ENCODE assay signal across 8 cellular contexts in the genomic region with DNA sequence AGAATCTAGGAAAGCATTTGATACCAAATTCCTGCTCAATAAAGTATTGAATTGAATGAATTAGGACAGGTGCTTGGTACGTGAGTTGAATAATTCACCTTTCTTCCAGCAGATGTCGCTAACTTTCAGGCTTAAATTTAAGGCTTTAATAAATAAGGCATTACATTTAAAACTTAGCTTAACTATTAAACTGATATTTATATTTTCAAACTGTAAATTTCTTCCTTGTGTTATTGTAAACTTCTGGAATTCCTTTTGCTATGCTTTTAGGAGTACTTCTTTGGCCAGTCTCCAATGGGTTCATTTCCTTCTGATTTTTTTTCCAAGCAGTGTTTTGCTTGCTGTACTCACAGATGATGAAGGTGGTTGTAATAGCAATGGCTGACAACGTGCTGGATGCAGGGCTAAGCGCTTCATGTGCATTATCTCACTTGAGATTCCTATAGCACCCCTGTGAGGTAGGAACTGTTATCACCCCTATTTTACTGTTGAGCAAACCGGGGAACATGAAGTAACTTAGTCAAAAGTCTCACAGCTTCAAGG.
DNase-seq lines count a peak whose midpoint lies in the region; ATAC-seq, FAIRE-seq and TF ChIP-seq lines count a peak whose summit lies in the region.

No MANE protein-coding gene starts in this region.

- no peak overlapping the region for H3K27ac ChIP-seq in breast epithelium

- FAIRE-seq in urothelium cell line (lab: Jason Lieb, UNC): no peak

- peak; percentile 46 to 49 (median 47) for TF ChIP-seq CTCF in breast epithelium (IDR thresholded peaks at IDR 0.05)

- no peak for TF ChIP-seq POLR2A in breast epithelium (IDR thresholded peaks at IDR 0.05)

- H3K4me3 ChIP-seq in breast epithelium: no peak overlapping the region

- no peaks in the 10 kb centered on the region for H3K9me3 ChIP-seq in breast epithelium

- intact Hi-C loops in breast epithelium (cut with DNase I; ENCODE audit: low total_unique reads) (no loop called here), left colon (cut with DNase I, micrococcal nuclease) (no loop called here), sciatic nerve (cut with DNase I) (no loop called here)

- DNase-seq in activated gamma-delta T cell treated with Interleukin-2 at 50 U/mL for 16 hours: peak; percentile 14
- DNase-seq in activated gamma-delta T cell (lab: John Stamatoyannopoulos, UW): no peak
- DNase-seq in HT-29 (ENCODE audit: low spot score): peak; percentile 90
- peak; percentile 9 for DNase-seq in NOMO-1 treated with dmso at 0.1 percent for 144 hours (lab: John Stamatoyannopoulos, UW; ENCODE audit: unreplicated experiment)
- DNase-seq in breast epithelium (ENCODE audit: low spot score in 2 of 2): no peak
- no peak for DNase-seq in left colon
- DNase-seq in urothelium cell line (ENCODE audit: low spot score): peak; percentile 51
- no peak for DNase-seq in sciatic nerve (ENCODE audit: low spot score)

- ATAC-seq in left colon (peak; percentile 48), sciatic nerve (no peak)

- H3K27me3 ChIP-seq in breast epithelium: no peaks in the 10 kb centered on the region

- H3K4me1 ChIP-seq in breast epithelium: no peaks in the 10 kb centered on the region

- no peaks in the 10 kb centered on the region for H3K36me3 ChIP-seq in breast epithelium

Comparison
In these comparisons a context has a peak if more than half of its experiments do, and no peak if none do; other contexts are left out.
1. DNase-seq: peak in activated gamma-delta T cell treated with Interleukin-2 at 50 U/mL for 16 hours (single experiment), HT-29 (single experiment), NOMO-1 treated with dmso at 0.1 percent for 144 hours (single experiment) and urothelium cell line (single experiment); none in activated gamma-delta T cell (single experiment), breast epithelium (0 of 2), left colon (0 of 2) and sciatic nerve (single experiment).